Comparison of ENCODE assay signal across 25 cellular contexts in genomic region chr1:186798960-186799688, GRCh38.
"Had no signal": no experiment of that assay in that cellular context is flagged by ENCODE, and none has a peak within 500 bp of the region (broad histone marks: within the 10 kb centered on the region; RNA-seq: fewer than 3 reads in every experiment).

No MANE protein-coding gene starts in this region.

- H3K9me3 Mint-ChIP-seq: activated naive CD4-positive, alpha-beta T cell treated with anti-CD3 and anti-CD28 coated beads, Interleukin-2, amount 10 ng/mL, durations not matched to agents 7 days and 5 days; brain; natural killer cell treated with Interleukin-12 subunit alpha and Interleukin-12 subunit beta and Interleukin-15 and Interleukin-18, amount 100 ng/mL, for 72 hours; type B pancreatic cell had no signal

- H3K27me3 ChIP-seq: dorsolateral prefrontal cortex, gastrocnemius medialis, neutrophil, pancreas, sigmoid colon, stomach had no signal

- H3K27me3 Mint-ChIP-seq: activated naive CD4-positive, alpha-beta T cell treated with anti-CD3 and anti-CD28 coated beads, Interleukin-2, amount 10 ng/mL, durations not matched to agents 7 days and 5 days; activated naive CD8-positive, alpha-beta T cell treated with anti-CD3 and anti-CD28 coated beads, Interleukin-2, amount 50 U/mL, for 24 hours; brain; natural killer cell treated with Interleukin-12 subunit alpha and Interleukin-12 subunit beta and Interleukin-15 and Interleukin-18, amount 100 ng/mL, for 72 hours; type B pancreatic cell had no signal

- H3K36me3 ChIP-seq: gastrocnemius medialis, neutrophil, pancreas, sigmoid colon, stomach, WERI-Rb-1 had no signal

- DNase-seq: activated CD4-positive, alpha-beta T cell treated with anti-CD3 and anti-CD28 coated beads for 1 hour; activated CD8-positive, alpha-beta memory T cell treated with anti-CD3 and anti-CD28 coated beads for 24 hours; activated CD8-positive, alpha-beta memory T cell treated with anti-CD3 and anti-CD28 coated beads, Interleukin-2, amount 50 U/mL, for 48 hours; activated effector memory CD4-positive, alpha-beta T cell treated with Interleukin-2 at 50 U/mL for 16 hours; activated naive CD4-positive, alpha-beta T cell treated with anti-CD3 and anti-CD28 coated beads, Interleukin-2, amount 10 ng/mL, durations not matched to agents 7 days and 5 days; activated naive CD8-positive, alpha-beta T cell treated with anti-CD3 and anti-CD28 coated beads, Interleukin-2, amount 50 U/mL, for 24 hours; activated T-cell treated with anti-CD3 and anti-CD28 coated beads, Interleukin-2, amount 50 U/mL, for 48 hours; anterior cingulate cortex; central memory CD4-positive, alpha-beta T cell; dorsolateral prefrontal cortex; erythroblast; gastrocnemius medialis; head of caudate nucleus; kidney; pancreas; sigmoid colon; stimulated activated CD4-positive, alpha-beta T cell treated with anti-CD3 and anti-CD28 coated beads, Interleukin-4, amount 100 ng/mL, for 24 hours; stomach; WERI-Rb-1 had no signal

- H3K4me1 Mint-ChIP-seq: activated naive CD4-positive, alpha-beta T cell treated with anti-CD3 and anti-CD28 coated beads, Interleukin-2, amount 10 ng/mL, durations not matched to agents 7 days and 5 days; activated naive CD8-positive, alpha-beta T cell treated with anti-CD3 and anti-CD28 coated beads, Interleukin-2, amount 50 U/mL, for 24 hours; brain; stimulated activated effector memory CD8-positive, alpha-beta T cell treated with anti-CD3 and anti-CD28 coated beads, Interleukin-12 subunit alpha, Interleukin-12 subunit beta, amount 100 ng/mL, for 72 hours had no signal

- H3K4me3 ChIP-seq: dorsolateral prefrontal cortex, gastrocnemius medialis, lung, pancreas, sigmoid colon, stomach had no signal

- H3K27ac Mint-ChIP-seq: activated naive CD4-positive, alpha-beta T cell treated with anti-CD3 and anti-CD28 coated beads, Interleukin-2, amount 10 ng/mL, durations not matched to agents 7 days and 5 days; activated naive CD8-positive, alpha-beta T cell treated with anti-CD3 and anti-CD28 coated beads, Interleukin-2, amount 50 U/mL, for 24 hours; brain; natural killer cell treated with Interleukin-12 subunit alpha and Interleukin-12 subunit beta and Interleukin-15 and Interleukin-18, amount 100 ng/mL, for 72 hours; stimulated activated effector memory CD8-positive, alpha-beta T cell treated with anti-CD3 and anti-CD28 coated beads, Interleukin-12 subunit alpha, Interleukin-12 subunit beta, amount 100 ng/mL, for 72 hours; type B pancreatic cell had no signal

- H3K4me1 ChIP-seq: gastrocnemius medialis, pancreas, sigmoid colon, stomach had no signal

- H3K4me3 Mint-ChIP-seq: activated naive CD4-positive, alpha-beta T cell treated with anti-CD3 and anti-CD28 coated beads, Interleukin-2, amount 10 ng/mL, durations not matched to agents 7 days and 5 days; activated naive CD8-positive, alpha-beta T cell treated with anti-CD3 and anti-CD28 coated beads, Interleukin-2, amount 50 U/mL, for 24 hours; brain; natural killer cell treated with Interleukin-12 subunit alpha and Interleukin-12 subunit beta and Interleukin-15 and Interleukin-18, amount 100 ng/mL, for 72 hours; stimulated activated effector memory CD8-positive, alpha-beta T cell treated with anti-CD3 and anti-CD28 coated beads, Interleukin-12 subunit alpha, Interleukin-12 subunit beta, amount 100 ng/mL, for 72 hours; type B pancreatic cell had no signal

- H3K27ac ChIP-seq: dorsolateral prefrontal cortex, gastrocnemius medialis, neutrophil, pancreas, sigmoid colon, stomach, WERI-Rb-1 had no signal

- H3K9me3 ChIP-seq: gastrocnemius medialis, neutrophil, pancreas, sigmoid colon, stomach had no signal

- H3K36me3 Mint-ChIP-seq: activated naive CD4-positive, alpha-beta T cell treated with anti-CD3 and anti-CD28 coated beads, Interleukin-2, amount 10 ng/mL, durations not matched to agents 7 days and 5 days; brain; natural killer cell treated with Interleukin-12 subunit alpha and Interleukin-12 subunit beta and Interleukin-15 and Interleukin-18, amount 100 ng/mL, for 72 hours; stimulated activated effector memory CD8-positive, alpha-beta T cell treated with anti-CD3 and anti-CD28 coated beads, Interleukin-12 subunit alpha, Interleukin-12 subunit beta, amount 100 ng/mL, for 72 hours; type B pancreatic cell had no signal
